11 cellular contexts compared by ENCODE assay signal in the genomic region with DNA sequence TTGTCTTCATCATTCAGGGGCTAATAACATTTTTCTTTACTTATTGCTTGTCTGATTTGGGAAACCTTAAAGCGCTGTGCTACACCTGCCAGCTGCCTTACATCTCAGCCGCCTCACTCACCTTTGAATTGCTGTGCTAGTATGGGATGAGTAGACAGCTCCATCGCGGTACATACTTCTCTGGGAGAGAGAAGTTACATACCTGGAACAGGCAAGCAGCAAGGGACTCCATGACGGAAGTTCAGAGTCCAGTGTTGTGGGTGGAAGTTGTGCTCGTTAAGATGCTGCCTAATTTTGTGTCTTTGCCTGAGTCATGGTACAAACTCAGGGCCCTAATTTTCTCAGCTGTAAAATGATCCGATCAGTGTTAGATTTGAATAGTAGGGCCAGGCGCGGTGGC. TPM values are rescaled to one million over a fixed set of nuclear protein-coding genes. Genes with fewer than 3 reads are reported as not detected.
DNase-seq lines count a peak whose midpoint lies in the region; ATAC-seq and TF ChIP-seq lines count a peak whose summit lies in the region.
"Had no signal": no experiment of that assay in that cellular context is flagged by ENCODE, and none has a peak within 500 bp of the region (broad histone marks: within the 10 kb centered on the region; RNA-seq: fewer than 3 reads in every experiment).

No MANE protein-coding gene starts in this region.

- no peaks in the 10 kb centered on the region for H3K27me3 Mint-ChIP-seq in activated T-cell treated with anti-CD3 and anti-CD28 coated beads, Interleukin-2, amount 50 U/mL, for 72 hours (ENCODE audit: low read depth)
- H3K27me3 Mint-ChIP-seq in brain (peaks cover 4% of the 10 kb centered on the region), progenitor cell of endocrine pancreas (peaks cover 5% of the 10 kb centered on the region)

- H3K36me3 ChIP-seq in OCI-LY3 (replicated peaks; ENCODE audit: low read depth, low read length): peaks cover 28% of the 10 kb centered on the region

- DNase-seq in activated T-cell treated with anti-CD3 and anti-CD28 coated beads, Interleukin-2, amount 50 U/mL, for 72 hours: no peak
- DNase-seq in activated T-cell treated with anti-CD3 and anti-CD28 coated beads for 4 hours: no peak
- DNase-seq in progenitor cell of endocrine pancreas (ENCODE audit: low spot score, unreplicated experiment): no peak
- DNase-seq in HCEC 1CT: no peak
- DNase-seq in foreskin melanocyte: no peak
- no peak for DNase-seq in G401 (ENCODE audit: low spot score)
- DNase-seq: left cardiac atrium, SJCRH30 had no signal

- peak overlapping the region; percentile 6 for H3K27ac Mint-ChIP-seq in activated T-cell treated with anti-CD3 and anti-CD28 coated beads, Interleukin-2, amount 50 U/mL, for 72 hours
- H3K27ac Mint-ChIP-seq in brain: no peak overlapping the region
- no peak overlapping the region for H3K27ac Mint-ChIP-seq in progenitor cell of endocrine pancreas

- H3K79me2 ChIP-seq in OCI-LY3 (ENCODE audit: low read length): peaks cover 8% of the 10 kb centered on the region

- no peak for ATAC-seq in activated T-cell treated with anti-CD3 and anti-CD28 coated beads, Interleukin-2, amount 50 U/mL, for 72 hours (replicated peaks in 1 of 2)
- ATAC-seq: left cardiac atrium had no signal

- no peak overlapping the region for H3K4me3 ChIP-seq in OCI-LY3 (ENCODE audit: low read length)
- H3K4me3 ChIP-seq: SJCRH30 had no signal

- H3K36me3 Mint-ChIP-seq in activated T-cell treated with anti-CD3 and anti-CD28 coated beads, Interleukin-2, amount 50 U/mL, for 72 hours (ENCODE audit: insufficient read depth in 2 of 2): peaks cover 2 to 4% of the 10 kb centered on the region in 2 donors
- H3K36me3 Mint-ChIP-seq in brain: peaks cover 28% of the 10 kb centered on the region
- peaks cover 5% of the 10 kb centered on the region for H3K36me3 Mint-ChIP-seq in progenitor cell of endocrine pancreas (ENCODE audit: insufficient read depth)

- no peak for TF ChIP-seq CTCF in OCI-LY3 (IDR thresholded peaks at IDR 0.05; ENCODE audit: low read depth, low read length)
- TF ChIP-seq CTCF in brain (conservative IDR thresholded peaks at IDR 0.05): no peak
- no peak for TF ChIP-seq CTCF in progenitor cell of endocrine pancreas (IDR thresholded peaks at IDR 0.05; ENCODE audit: unreplicated experiment)

- H3K4me1 ChIP-seq in OCI-LY3 (ENCODE audit: low read length): peaks cover 35% of the 10 kb centered on the region

- no peaks in the 10 kb centered on the region for H3K9me3 ChIP-seq in OCI-LY3 (ENCODE audit: insufficient read depth, low read length)
- H3K9me3 ChIP-seq: SJCRH30 had no signal

- no peak overlapping the region for H3K27ac ChIP-seq in OCI-LY3 (ENCODE audit: low read length)
- H3K27ac ChIP-seq: SJCRH30 had no signal

- peaks cover 0 to 4% of the 10 kb centered on the region in 2 donors for H3K9me3 Mint-ChIP-seq in activated T-cell treated with anti-CD3 and anti-CD28 coated beads, Interleukin-2, amount 50 U/mL, for 72 hours
- peaks cover 0 to 9% (median 0%) of the 10 kb centered on the region in 5 experiments for H3K9me3 Mint-ChIP-seq in brain
- H3K9me3 Mint-ChIP-seq in progenitor cell of endocrine pancreas (ENCODE audit: low read depth): no peaks in the 10 kb centered on the region

- no peak overlapping the region for H3K9ac ChIP-seq in OCI-LY3 (ENCODE audit: low read length)

- no peak overlapping the region for H2AFZ ChIP-seq in OCI-LY3 (ENCODE audit: low read depth, low read length)

- H3K27me3 ChIP-seq in OCI-LY3 (ENCODE audit: low read depth, low read length): no peaks in the 10 kb centered on the region
- H3K27me3 ChIP-seq: SJCRH30, tibial nerve had no signal

- peaks cover 51% of the 10 kb centered on the region for H3K4me1 Mint-ChIP-seq in activated T-cell treated with anti-CD3 and anti-CD28 coated beads, Interleukin-2, amount 50 U/mL, for 72 hours (ENCODE audit: low read depth)
- peaks cover 22% of the 10 kb centered on the region for H3K4me1 Mint-ChIP-seq in brain
- peaks cover 6% of the 10 kb centered on the region for H3K4me1 Mint-ChIP-seq in progenitor cell of endocrine pancreas (ENCODE audit: low read depth)

- H3K4me2 ChIP-seq in OCI-LY3 (ENCODE audit: low read length): peak overlapping the region; percentile 63; the same call in 1 of the 2 replicates

- in situ Hi-C loops in G401 (cut with HindIII; ENCODE audit: low sequenced_read_pairs): no loop called here

- H3K4me3 Mint-ChIP-seq in activated T-cell treated with anti-CD3 and anti-CD28 coated beads, Interleukin-2, amount 50 U/mL, for 72 hours: peak overlapping the region; percentile 76 to 84
- peak overlapping the region; percentile 86 to 92 (median 87) for H3K4me3 Mint-ChIP-seq in brain
- peak overlapping the region; percentile 80 for H3K4me3 Mint-ChIP-seq in progenitor cell of endocrine pancreas (ENCODE audit: low read depth)

- peaks cover 5% of the 10 kb centered on the region; the same call in 1 of the 2 replicates for H4K20me1 ChIP-seq in OCI-LY3 (ENCODE audit: insufficient read depth, low read length)

RNA-seq across cellular contexts. Expression of gene NUB1, which starts 1.9 kb away (rescaled TPM):
- 10 to 100 TPM; 79.0 to 84.1 TPM for total RNA-seq in activated T-cell treated with anti-CD3 and anti-CD28 coated beads, Interleukin-2, amount 50 U/mL, for 72 hours
- polyA plus RNA-seq in brain (ENCODE audit: insufficient read depth, low read depth, low replicate concordance): 50.3 TPM
- 49.0 and 53.5 TPM in 2 replicates for total RNA-seq in progenitor cell of endocrine pancreas
- total RNA-seq in G401 (2014; rRNA removed; shearing (Covaris generic)): 41.8 and 59.0 TPM in 2 replicates
